17 cellular contexts compared by ENCODE assay signal in genomic region chr7:87111877-87112276, GRCh38. TPM values are rescaled to one million over a fixed set of nuclear protein-coding genes. Genes with fewer than 3 reads are reported as not detected.
DNase-seq lines count a peak whose midpoint lies in the region; ATAC-seq and TF ChIP-seq lines count a peak whose summit lies in the region.
"Had no signal": no experiment of that assay in that cellular context is flagged by ENCODE, and none has a peak within 500 bp of the region (broad histone marks: within the 10 kb centered on the region; RNA-seq: fewer than 3 reads in every experiment).

No MANE protein-coding gene starts in this region.

- no peak overlapping the region for H3K23ac ChIP-seq in mesendoderm (ENCODE audit: low read length)

- no peak overlapping the region for H3K56ac ChIP-seq in mesendoderm (ENCODE audit: low read length)

- H3K9me2 ChIP-seq in SK-N-SH, result no peaks in the 10 kb centered on the region

- H2BK120ac ChIP-seq in mesendoderm (ENCODE audit: low read depth, low read length), result no peak overlapping the region

- DNase-seq in SK-N-SH, result no peak
- peak; percentile 9 for DNase-seq in SK-N-DZ (ENCODE audit: low spot score)
- peak; percentile 68 for DNase-seq in mesendoderm
- no peak for DNase-seq in omental fat pad (ENCODE audit: low spot score)
- no peak for DNase-seq in esophagus squamous epithelium (lab: John Stamatoyannopoulos, UW)
- no peak for DNase-seq in hepatic stellate cell (ENCODE audit: low spot score)
- DNase-seq: AML-193; Caco-2; CD4-positive, alpha-beta T cell; GDM1; H9; KG1 had no signal

- CTCF ChIA-PET in SK-N-SH (lab: Yijun Ruan, JAX), result no interaction called here

- no peak overlapping the region for H3K9ac ChIP-seq in SK-N-SH
- no peak overlapping the region for H3K9ac ChIP-seq in mesendoderm (ENCODE audit: low read length)

- intact Hi-C loops in esophagus squamous epithelium (cut with DNase I), result no loop called here

- no peak overlapping the region for H2BK15ac ChIP-seq in mesendoderm (replicated peaks; ENCODE audit: low read depth)

- no peaks in the 10 kb centered on the region for H3K36me3 ChIP-seq in SK-N-SH (replicated peaks in 1 of 2; ENCODE audit: control insufficient read depth in 1 of 2, insufficient read depth in 2 of 2, low read length in 1 of 2)
- no peaks in the 10 kb centered on the region for H3K36me3 ChIP-seq in mesendoderm (ENCODE audit: control insufficient read depth, insufficient read depth, low read length)
- no peaks in the 10 kb centered on the region for H3K36me3 ChIP-seq in esophagus squamous epithelium

- no peak overlapping the region for H3K4me3 ChIP-seq in SK-N-SH (ENCODE audit: low read depth in 2 of 2, low read length in 1 of 2)
- H3K4me3 ChIP-seq in mesendoderm (ENCODE audit: low read length), result no peak overlapping the region
- no peak overlapping the region for H3K4me3 ChIP-seq in esophagus squamous epithelium
- H3K4me3 ChIP-seq: A549 had no signal

- no peak overlapping the region for H3K18ac ChIP-seq in mesendoderm (ENCODE audit: low read length)

- H3K9me3 ChIP-seq in SK-N-SH (no peaks in the 10 kb centered on the region), esophagus squamous epithelium (no peaks in the 10 kb centered on the region)
- H3K9me3 ChIP-seq: A549, Caco-2 had no signal

- 23% methylated on average over 3 of the region's 3 CpGs for WGBS in SK-N-SH (ENCODE audit: low lambda C conversion rate)
- no CpG with 5 or more reads among the region's 3 CpGs for WGBS in mesendoderm (ENCODE audit: extremely low coverage, insufficient coverage, low lambda C conversion rate)
- 62 to 77% methylated on average over 3 of the region's 3 CpGs for WGBS in esophagus squamous epithelium, 2 donors

- no peaks in the 10 kb centered on the region for H4K20me1 ChIP-seq in SK-N-SH (ENCODE audit: insufficient read depth)

- H2AK5ac ChIP-seq in mesendoderm (ENCODE audit: low read length), result no peak overlapping the region

- H3F3A ChIP-seq in SK-N-SH (replicated peaks; ENCODE audit: insufficient read depth), result no peaks in the 10 kb centered on the region

- ATAC-seq in SK-N-SH treated with all-trans-retinoic acid at 6 μM for 48 hours, result no peak
- ATAC-seq in omental fat pad (ENCODE audit: low FRiP score), result no peak
- ATAC-seq: A549, HepG2 had no signal

- H4K5ac ChIP-seq in mesendoderm (ENCODE audit: low read length), result no peak overlapping the region

- H3K27ac ChIP-seq in SK-N-SH (ENCODE audit: low read depth in 2 of 2, low read length in 1 of 2) (no peak overlapping the region), mesendoderm (ENCODE audit: low read depth, low read length) (no peak overlapping the region), esophagus squamous epithelium (no peak overlapping the region)
- H3K27ac ChIP-seq: 22Rv1, A549, C4-2B had no signal

- H3K4me2 ChIP-seq in SK-N-SH (no peak overlapping the region), mesendoderm (ENCODE audit: low read length) (no peak overlapping the region)
- H3K4me2 ChIP-seq: A549 had no signal

- no peak for TF ChIP-seq POLR2A in esophagus squamous epithelium (IDR thresholded peaks at IDR 0.05)

- TF ChIP-seq CTCF in SK-N-SH (IDR thresholded peaks at IDR 0.05) (no peak), omental fat pad (IDR thresholded peaks at IDR 0.05) (no peak), esophagus squamous epithelium (IDR thresholded peaks at IDR 0.05) (no peak)

- H3K79me2 ChIP-seq in SK-N-SH (ENCODE audit: insufficient read depth), result no peaks in the 10 kb centered on the region
- H3K79me2 ChIP-seq in mesendoderm (ENCODE audit: control insufficient read depth, insufficient read depth, low read length), result no peaks in the 10 kb centered on the region

- TF ChIP-seq EP300 in SK-N-SH (IDR thresholded peaks at IDR 0.05; ENCODE audit: borderline replicate concordance in 1 of 2, low read depth in 1 of 2, low read length in 1 of 2), result no peak

- no peak overlapping the region for H2BK5ac ChIP-seq in mesendoderm (ENCODE audit: low read length)

- no peaks in the 10 kb centered on the region for H3K4me1 ChIP-seq in SK-N-SH (ENCODE audit: control insufficient read depth in 1 of 2, insufficient read depth in 2 of 2, low read depth in 1 of 2, low read length in 1 of 2)
- no peaks in the 10 kb centered on the region for H3K4me1 ChIP-seq in mesendoderm (ENCODE audit: control insufficient read depth, low read depth, low read length)
- H3K4me1 ChIP-seq in esophagus squamous epithelium, result no peaks in the 10 kb centered on the region
- H3K4me1 ChIP-seq: A549, Caco-2 had no signal

- no peaks in the 10 kb centered on the region for H3K79me1 ChIP-seq in mesendoderm (ENCODE audit: low read length)

- no peak for TF ChIP-seq RAD21 in SK-N-SH (IDR thresholded peaks at IDR 0.05; ENCODE audit: low read length)

- no peak overlapping the region for H4K8ac ChIP-seq in mesendoderm (ENCODE audit: low read depth, low read length)

- no peak overlapping the region for H3K4ac ChIP-seq in mesendoderm (ENCODE audit: low read depth, low read length)

- POLR2A ChIA-PET in SK-N-SH (lab: Yijun Ruan, JAX), result no interaction called here

- H3K27me3 ChIP-seq in SK-N-SH (ENCODE audit: insufficient read depth) (no peaks in the 10 kb centered on the region), mesendoderm (ENCODE audit: insufficient read depth, low read length, poor library complexity) (no peaks in the 10 kb centered on the region), esophagus squamous epithelium (no peaks in the 10 kb centered on the region)

- H2AFZ ChIP-seq in SK-N-SH (ENCODE audit: low read depth), result no peak overlapping the region

TF ChIP-seq in SK-N-SH, 30 proteins besides CTCF, POLR2A, EP300 and RAD21:
- TF ChIP-seq GATA2 (CRISPR knock-in tag; IDR thresholded peaks at IDR 0.05) (peak; percentile 61), RCOR1 (IDR thresholded peaks at IDR 0.05; ENCODE audit: low read length) (no peak)

TF ChIP-seq in SK-N-SH treated with all-trans-retinoic acid at 6 μM for 48 hours, 23 proteins besides CTCF, POLR2A, EP300 and RAD21:
- no peak for TF ChIP-seq POU6F1 (CRISPR knock-in tag; IDR thresholded peaks at IDR 0.05; ENCODE audit: borderline replicate concordance, low read depth)
- no peak for TF ChIP-seq PPARA (CRISPR knock-in tag; IDR thresholded peaks at IDR 0.05; ENCODE audit: borderline replicate concordance)
- TF ChIP-seq TOX (CRISPR knock-in tag; IDR thresholded peaks at IDR 0.05; ENCODE audit: borderline replicate concordance), result no peak
TF ChIP-seq in SK-N-SH treated with all-trans-retinoic acid at 6 μM for 48 hours: peak in this region for 0.

RNA-seq across cellular contexts. Expression of gene DMTF1, which starts 40.4 kb away (rescaled TPM):
- polyA plus RNA-seq in SK-N-SH (2012; rRNA removed), result 108 and 177 TPM in 2 replicates
- 45.2 and 45.3 TPM in 2 replicates for polyA plus RNA-seq in SK-N-SH (2012; cell fraction: cytosol; rRNA removed)
- 428 and 844 TPM in 2 replicates for polyA plus RNA-seq in SK-N-SH (2012; cell fraction: nucleus; rRNA removed)
- polyA plus RNA-seq in SK-N-DZ (2014; cell fraction: cytosol; rRNA removed), result 43.8 and 80.3 TPM in 2 replicates
- 329 and 349 TPM in 2 replicates for polyA plus RNA-seq in SK-N-DZ (2014; cell fraction: nucleus; rRNA removed)
- 102 TPM for polyA plus RNA-seq in mesendoderm (2013, experiment 1 of 2)
- polyA plus RNA-seq in mesendoderm (2013, experiment 2 of 2), result 102 TPM
- total RNA-seq in omental fat pad (100 to 1,000 TPM in 1 of 4 donors, 10 to 100 TPM in 3; 64.4 to 121 (median 78.4) TPM), esophagus squamous epithelium (10 to 100 TPM; 16.5 to 75.2 (median 34.5) TPM)

RNA-seq across cellular contexts. Expression of gene ELAPOR2, which starts 52.4 kb away (rescaled TPM):
- 8.8 and 15.9 TPM in 2 replicates for polyA plus RNA-seq in SK-N-SH (2012; rRNA removed)
- polyA plus RNA-seq in SK-N-SH (2012; cell fraction: cytosol; rRNA removed), result 11.7 TPM in 2 replicates
- 9.7 and 25.8 TPM in 2 replicates for polyA plus RNA-seq in SK-N-SH (2012; cell fraction: nucleus; rRNA removed)
- 19.1 and 19.8 TPM in 2 replicates for polyA plus RNA-seq in SK-N-DZ (2014; cell fraction: cytosol; rRNA removed)
- polyA plus RNA-seq in SK-N-DZ (2014; cell fraction: nucleus; rRNA removed), result 27.5 and 29.1 TPM in 2 replicates
- 7.7 TPM for polyA plus RNA-seq in mesendoderm (2013, experiment 1 of 2)
- polyA plus RNA-seq in mesendoderm (2013, experiment 2 of 2), result 7.7 TPM
- 10 to 100 TPM; 18.7 to 34.5 (median 19.0) TPM for total RNA-seq in omental fat pad
- total RNA-seq in esophagus squamous epithelium, result 10 to 100 TPM in 1 of 4 donors, 1 to 10 TPM in 2, under 1 TPM in 1; 0.45 to 10.9 (median 3.3) TPM

Comparison
In these comparisons a context has a peak if more than half of its experiments do, and no peak if none do; other contexts are left out.
1. DNase-seq: peak in SK-N-DZ (single experiment) and mesendoderm (single experiment); none in SK-N-SH (single experiment), omental fat pad (single experiment), esophagus squamous epithelium (single experiment) and hepatic stellate cell (single experiment).